Comparison of ENCODE assay signal across 8 cellular contexts in the genomic region with DNA sequence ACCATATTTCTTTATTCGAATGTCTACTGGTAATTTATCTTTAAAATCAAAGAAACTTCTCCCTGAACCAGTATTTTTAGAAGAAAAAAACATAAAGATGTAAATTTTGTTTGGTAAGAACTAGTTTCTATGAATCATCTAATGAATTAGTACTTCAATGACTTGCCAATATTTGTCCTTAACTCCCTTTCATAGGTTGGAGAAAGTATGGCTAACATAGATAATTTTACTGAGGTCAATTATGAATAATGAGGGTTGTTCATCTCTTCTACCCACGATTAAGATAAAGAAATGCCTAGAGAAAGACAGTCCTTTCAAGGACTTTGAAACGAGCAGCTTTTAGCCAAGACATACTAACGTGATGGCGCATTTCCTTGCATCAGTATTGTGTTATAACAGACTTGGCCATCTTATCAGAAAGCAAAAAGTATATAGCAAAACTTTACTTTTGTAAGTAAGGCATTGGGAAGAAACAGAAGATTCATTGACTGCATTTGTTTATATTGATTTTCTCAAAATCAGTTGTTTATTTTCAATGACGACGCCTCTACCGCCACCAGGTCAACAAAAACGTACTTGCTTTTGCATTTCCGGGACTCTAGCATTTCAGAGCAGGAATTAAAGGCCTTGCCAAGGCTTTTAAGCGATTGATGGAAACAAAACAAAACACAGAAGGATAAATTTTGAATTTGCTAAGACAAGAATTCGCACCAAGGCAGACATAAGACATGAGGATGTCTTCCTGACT. TPM values are rescaled to one million over a fixed set of nuclear protein-coding genes. Genes with fewer than 3 reads are reported as not detected.
DNase-seq lines count a peak whose midpoint lies in the region; TF ChIP-seq lines count a peak whose summit lies in the region.

No MANE protein-coding gene starts in this region.

- peak overlapping the region; percentile 92 for H3K27ac ChIP-seq in MM.1S (ENCODE audit: low read length)

- H3K4me1 ChIP-seq in HAP-1: peaks cover 11% of the 10 kb centered on the region
- H3K4me1 ChIP-seq in MM.1S (ENCODE audit: low read length): peaks cover 8% of the 10 kb centered on the region; the same call in 1 of the 2 replicates
- peaks cover 11% of the 10 kb centered on the region for H3K4me1 ChIP-seq in mononuclear cell (ENCODE audit: insufficient read depth, low read length)

- peak overlapping the region; percentile 41 for H3K4me3 ChIP-seq in HAP-1
- H3K4me3 ChIP-seq in MM.1S (ENCODE audit: low read length): peak overlapping the region; percentile 73
- peak overlapping the region; percentile 93 for H3K4me3 ChIP-seq in mononuclear cell (ENCODE audit: low read length)

- no peaks in the 10 kb centered on the region for H3K79me2 ChIP-seq in MM.1S (ENCODE audit: low read length)

- H3K36me3 ChIP-seq in HAP-1 (replicated peaks) (no peaks in the 10 kb centered on the region), MM.1S (replicated peaks; ENCODE audit: insufficient read depth, low read length) (no peaks in the 10 kb centered on the region)

- H3K4me2 ChIP-seq in MM.1S (ENCODE audit: low read depth, low read length): peak overlapping the region; percentile 90

- no peaks in the 10 kb centered on the region for H3K9me3 ChIP-seq in HAP-1
- H3K9me3 ChIP-seq in MM.1S (replicated peaks; ENCODE audit: insufficient read depth, low read length): no peaks in the 10 kb centered on the region
- H3K9me3 ChIP-seq in mononuclear cell (ENCODE audit: low read depth, low read length): no peaks in the 10 kb centered on the region

- peak overlapping the region; percentile 87 for H3K9ac ChIP-seq in MM.1S (ENCODE audit: low read length)

- TF ChIP-seq CTCF in MM.1S (IDR thresholded peaks at IDR 0.05; ENCODE audit: low read length): no peak

- H3K27me3 ChIP-seq in HAP-1 (ENCODE audit: low read depth): no peaks in the 10 kb centered on the region
- no peaks in the 10 kb centered on the region for H3K27me3 ChIP-seq in MM.1S (replicated peaks; ENCODE audit: insufficient read depth, low read length)
- H3K27me3 ChIP-seq in mononuclear cell (ENCODE audit: insufficient read depth, low read length): no peaks in the 10 kb centered on the region

- no peaks in the 10 kb centered on the region for H3K9me2 ChIP-seq in MM.1S (replicated peaks; ENCODE audit: insufficient read depth, low read length)

- peaks cover 17% of the 10 kb centered on the region for H3F3A ChIP-seq in MM.1S (ENCODE audit: insufficient read depth, low read length)

- H4K20me1 ChIP-seq in MM.1S (ENCODE audit: insufficient read depth, low read length): no peaks in the 10 kb centered on the region

- in situ Hi-C loops in HAP-1 (cut with MboI; ENCODE audit: low sequenced_read_pairs): no loop called here

- H2AFZ ChIP-seq in MM.1S (ENCODE audit: low read length): peak overlapping the region; percentile 97

- DNase-seq in NCI-H1436 (lab: John Stamatoyannopoulos, UW): peak; percentile 4
- no peak for DNase-seq in NCI-H1436 treated with DMSO at 0.1 percent for 48 hours (lab: John Stamatoyannopoulos, UW)
- DNase-seq in HAP-1 (ENCODE audit: low spot score in 2 of 2): no peak
- DNase-seq in MM.1S: no peak
- DNase-seq in central memory CD4-positive, alpha-beta T cell: peak; percentile 53
- DNase-seq in SIG-M5 treated with dmso at 0.1 percent for 504 hours (lab: John Stamatoyannopoulos, UW; ENCODE audit: unreplicated experiment): no peak
- no peak for DNase-seq in NCI-H1092 treated with DMSO at 0.1 percent for 48 hours (lab: John Stamatoyannopoulos, UW)

RNA-seq across cellular contexts. Expression of gene RBM43, which starts 1.0 kb away (rescaled TPM):
- 13.3 TPM for total RNA-seq in mononuclear cell

RNA-seq across cellular contexts. Expression of gene NMI, which starts 28.8 kb away (rescaled TPM):
- total RNA-seq in mononuclear cell: 30.7 TPM

Comparison
In these comparisons a context has a peak if more than half of its experiments do, and no peak if none do; other contexts are left out.
1. DNase-seq: peak in NCI-H1436 (single experiment) and central memory CD4-positive, alpha-beta T cell (single experiment); none in NCI-H1436 treated with DMSO at 0.1 percent for 48 hours (single experiment), HAP-1 (0 of 2), MM.1S (single experiment), SIG-M5 treated with dmso at 0.1 percent for 504 hours (single experiment) and NCI-H1092 treated with DMSO at 0.1 percent for 48 hours (single experiment).
2. H3K4me3 ChIP-seq: peak in every context shown above with its lines; median percentile 93 in mononuclear cell; 73 in MM.1S; 41 in HAP-1.